15 cellular contexts compared by ENCODE assay signal in the genomic region with DNA sequence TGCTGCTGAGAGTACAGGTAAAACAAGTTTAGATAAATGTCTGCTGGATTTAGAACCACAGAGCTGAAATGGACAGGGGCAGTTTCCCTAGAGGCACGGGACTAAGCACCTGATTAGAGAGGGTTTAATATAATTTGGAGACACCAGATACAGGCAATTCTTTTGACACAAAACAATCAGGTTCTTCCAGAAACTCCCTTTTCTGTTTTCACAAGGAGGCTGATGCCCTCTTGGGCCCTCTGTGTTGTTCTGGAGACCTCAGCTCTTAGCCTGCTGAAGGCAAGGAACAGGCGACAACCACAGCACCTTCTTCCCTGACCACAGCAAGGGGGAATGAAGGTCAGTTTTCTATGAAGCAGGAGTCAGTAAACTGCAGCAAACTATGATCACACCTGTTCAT.
"Had no signal": no experiment of that assay in that cellular context is flagged by ENCODE, and none has a peak within 500 bp of the region (broad histone marks: within the 10 kb centered on the region; RNA-seq: fewer than 3 reads in every experiment).

No MANE protein-coding gene starts in this region.

- H3K4me3 Mint-ChIP-seq: activated naive CD8-positive, alpha-beta T cell treated with anti-CD3 and anti-CD28 coated beads, Interleukin-2, amount 10 ng/mL, durations not matched to agents 7 days and 5 days; immature natural killer cell had no signal

- H3K27me3 ChIP-seq: breast epithelium, pancreas, upper lobe of left lung had no signal

- H3K27ac ChIP-seq: breast epithelium, esophagus muscularis mucosa, lower lobe of right lung, pancreas, upper lobe of left lung had no signal

- H3K36me3 Mint-ChIP-seq: immature natural killer cell had no signal

- H3K9me3 Mint-ChIP-seq: activated naive CD8-positive, alpha-beta T cell treated with anti-CD3 and anti-CD28 coated beads, Interleukin-2, amount 10 ng/mL, durations not matched to agents 7 days and 5 days; immature natural killer cell had no signal

- H3K27ac Mint-ChIP-seq: activated naive CD8-positive, alpha-beta T cell treated with anti-CD3 and anti-CD28 coated beads, Interleukin-2, amount 10 ng/mL, durations not matched to agents 7 days and 5 days; immature natural killer cell had no signal

- DNase-seq: activated naive CD8-positive, alpha-beta T cell treated with anti-CD3 and anti-CD28 coated beads, Interleukin-2, amount 10 ng/mL, durations not matched to agents 7 days and 5 days; aorta; foreskin fibroblast; glutamatergic neuron; immature natural killer cell; lower lobe of right lung; midbrain; pancreas; SHP77 treated with DMSO at 0.1 percent for 48 hours; T-helper 2 cell; upper lobe of left lung had no signal

- H3K27me3 Mint-ChIP-seq: activated naive CD8-positive, alpha-beta T cell treated with anti-CD3 and anti-CD28 coated beads, Interleukin-2, amount 10 ng/mL, durations not matched to agents 7 days and 5 days had no signal

- H3K36me3 ChIP-seq: breast epithelium, esophagus muscularis mucosa, lower lobe of right lung, pancreas, upper lobe of left lung had no signal

- H3K4me3 ChIP-seq: breast epithelium, esophagus muscularis mucosa, lower lobe of right lung, pancreas, skin epidermis, upper lobe of left lung had no signal

- ATAC-seq: activated CD4-positive, CD25-positive, alpha-beta regulatory T cell treated with anti-CD3 and anti-CD28 coated beads, Interleukin-2, amount 50 U/mL, for 24 hours; lower lobe of right lung; pancreas had no signal

- H3K9me3 ChIP-seq: breast epithelium, esophagus muscularis mucosa, lower lobe of right lung, pancreas, upper lobe of left lung had no signal

- H3K4me1 ChIP-seq: breast epithelium, pancreas had no signal
